Comparison of ENCODE assay signal across 22 cellular contexts in genomic region chr2:37211939-37212338, GRCh38. TPM values are rescaled to one million over a fixed set of nuclear protein-coding genes. Genes with fewer than 3 reads are reported as not detected.
DNase-seq lines count a peak whose midpoint lies in the region; ATAC-seq, FAIRE-seq and TF ChIP-seq lines count a peak whose summit lies in the region.
"Had no signal": no experiment of that assay in that cellular context is flagged by ENCODE, and none has a peak within 500 bp of the region (broad histone marks: within the 10 kb centered on the region; RNA-seq: fewer than 3 reads in every experiment).

No MANE protein-coding gene starts in this region.

- H3K27me3 ChIP-seq in CD4-positive, CD25-positive, alpha-beta regulatory T cell (ENCODE audit: control insufficient read depth, insufficient read depth, low read length), result no peaks in the 10 kb centered on the region
- H3K27me3 ChIP-seq in mesenchymal stem cell (ENCODE audit: control insufficient read depth in 1 of 2, insufficient read depth in 1 of 2, low read length in 2 of 2), result no peaks in the 10 kb centered on the region
- no peaks in the 10 kb centered on the region for H3K27me3 ChIP-seq in CD4-positive, alpha-beta T cell (ENCODE audit: control insufficient read depth, insufficient read depth, low read length)

- ATAC-seq in CD4-positive, CD25-positive, alpha-beta regulatory T cell (ENCODE audit: low read depth in 2 of 2), result no peak
- ATAC-seq in CD4-positive, alpha-beta T cell (ENCODE audit: poor library complexity), result no peak
- ATAC-seq in stimulated activated effector memory CD8-positive, alpha-beta T cell treated with anti-CD3 and anti-CD28 coated beads, Interleukin-12 subunit alpha, Interleukin-12 subunit beta, amount 100 ng/mL, for 72 hours, result no peak
- ATAC-seq: SK-N-SH treated with all-trans-retinoic acid at 6 μM for 48 hours had no signal

- CTCF ChIA-PET in CD4-positive, alpha-beta T cell (lab: Charles Lee), result no interaction called here

- no peaks in the 10 kb centered on the region for H3K27me3 Mint-ChIP-seq in CD4-positive, CD25-positive, alpha-beta regulatory T cell
- no peaks in the 10 kb centered on the region for H3K27me3 Mint-ChIP-seq in activated naive CD8-positive, alpha-beta T cell treated with anti-CD3 and anti-CD28 coated beads for 36 hours
- no peaks in the 10 kb centered on the region for H3K27me3 Mint-ChIP-seq in CD4-positive, alpha-beta T cell

- peaks cover 13 to 25% of the 10 kb centered on the region in 2 experiments for H3K9me3 ChIP-seq in CD4-positive, CD25-positive, alpha-beta regulatory T cell (ENCODE audit: control insufficient read depth in 2 of 2, low read length in 2 of 2)
- peaks cover 20% of the 10 kb centered on the region for H3K9me3 ChIP-seq in mesenchymal stem cell (ENCODE audit: control insufficient read depth, low read length)
- H3K9me3 ChIP-seq in CD4-positive, alpha-beta T cell (ENCODE audit: control insufficient read depth, low read length), result peaks cover 27% of the 10 kb centered on the region

- no peak overlapping the region for H2AFZ ChIP-seq in mesenchymal stem cell (ENCODE audit: low read depth, low read length)

- H3K4me1 Mint-ChIP-seq in CD4-positive, CD25-positive, alpha-beta regulatory T cell, result peaks cover 17 to 39% (median 25%) of the 10 kb centered on the region in 4 donors
- peaks cover 20% of the 10 kb centered on the region for H3K4me1 Mint-ChIP-seq in activated naive CD8-positive, alpha-beta T cell treated with anti-CD3 and anti-CD28 coated beads for 36 hours
- H3K4me1 Mint-ChIP-seq in CD4-positive, alpha-beta T cell (ENCODE audit: low read depth), result peaks cover 16% of the 10 kb centered on the region
- H3K4me1 Mint-ChIP-seq in stimulated activated effector memory CD8-positive, alpha-beta T cell treated with anti-CD3 and anti-CD28 coated beads, Interleukin-12 subunit alpha, Interleukin-12 subunit beta, amount 100 ng/mL, for 72 hours, result peaks cover 14% of the 10 kb centered on the region

- H3K79me1 ChIP-seq in mesenchymal stem cell (replicated peaks; ENCODE audit: low read length, poor library complexity, severe bottlenecking), result peaks cover 5% of the 10 kb centered on the region

- DNase-seq in CD4-positive, CD25-positive, alpha-beta regulatory T cell, result no peak
- no peak for DNase-seq in GM19239 (ENCODE audit: insufficient read length, low spot score)
- DNase-seq in activated naive CD8-positive, alpha-beta T cell treated with anti-CD3 and anti-CD28 coated beads for 36 hours, result no peak
- DNase-seq in mesenchymal stem cell, result no peak
- DNase-seq in CD4-positive, alpha-beta T cell, result no peak
- DNase-seq in stimulated activated effector memory CD8-positive, alpha-beta T cell treated with anti-CD3 and anti-CD28 coated beads, Interleukin-12 subunit alpha, Interleukin-12 subunit beta, amount 100 ng/mL, for 72 hours (ENCODE audit: low spot score in 2 of 2), result no peak
- DNase-seq in NCI-H2196 (lab: John Stamatoyannopoulos, UW; ENCODE audit: unreplicated experiment), result no peak
- DNase-seq: ACHN, C1 segment of cervical spinal cord, Caco-2, NCI-H1417, NCI-H187, NCI-H2107, NCI-H2227 treated with DMSO at 0.1 percent for 48 hours, NCI-H524, RPMI8226, SHP77 treated with DMSO at 0.1 percent for 48 hours had no signal

- no peak for TF ChIP-seq CTCF in CD4-positive, alpha-beta T cell (IDR thresholded peaks at IDR 0.05)

- H3K27ac ChIP-seq in CD4-positive, CD25-positive, alpha-beta regulatory T cell (ENCODE audit: insufficient read depth, low read length, poor library complexity, severe bottlenecking), result no peak overlapping the region
- H3K27ac ChIP-seq in mesenchymal stem cell (ENCODE audit: low read length, poor library complexity, severe bottlenecking), result peak overlapping the region; percentile 72
- H3K27ac ChIP-seq in CD4-positive, alpha-beta T cell (ENCODE audit: low read depth, low read length), result no peak overlapping the region

- H2BK12ac ChIP-seq in mesenchymal stem cell (ENCODE audit: low read length in 2 of 2), result no peak overlapping the region

- H2BK15ac ChIP-seq in mesenchymal stem cell (ENCODE audit: low read depth, poor library complexity, severe bottlenecking), result no peak overlapping the region

- no peak overlapping the region for H3K4me3 ChIP-seq in CD4-positive, CD25-positive, alpha-beta regulatory T cell (ENCODE audit: low read depth, low read length)
- H3K4me3 ChIP-seq in mesenchymal stem cell (ENCODE audit: insufficient read depth in 1 of 2, low read depth in 1 of 2, low read length in 2 of 2), result no peak overlapping the region
- H3K4me3 ChIP-seq: HAP-1 had no signal

- FAIRE-seq in GM19239 (lab: Jason Lieb, UNC), result peak; percentile 21
- FAIRE-seq: G401.6 had no signal

- H3K4me1 ChIP-seq in CD4-positive, CD25-positive, alpha-beta regulatory T cell (ENCODE audit: control insufficient read depth, insufficient read depth, low read length, poor library complexity, severe bottlenecking), result no peaks in the 10 kb centered on the region
- peaks cover 2% of the 10 kb centered on the region for H3K4me1 ChIP-seq in mesenchymal stem cell (ENCODE audit: control insufficient read depth, insufficient read depth, low read depth, low read length)
- H3K4me1 ChIP-seq: Caco-2, HAP-1 had no signal

- H3K36me3 ChIP-seq in CD4-positive, CD25-positive, alpha-beta regulatory T cell (ENCODE audit: control insufficient read depth, insufficient read depth, low read length), result peaks cover 95% of the 10 kb centered on the region
- H3K36me3 ChIP-seq in mesenchymal stem cell (ENCODE audit: control insufficient read depth in 1 of 2, insufficient read depth in 2 of 2, low read depth in 1 of 2, low read length in 2 of 2), result peaks cover 5 to 97% of the 10 kb centered on the region in 2 experiments

- WGBS in mesenchymal stem cell, result 93% methylated on average over 2 of the region's 3 CpGs

- no peak overlapping the region for H3K4me2 ChIP-seq in mesenchymal stem cell (ENCODE audit: low read length, poor library complexity, severe bottlenecking)

- no peak overlapping the region for H3K14ac ChIP-seq in mesenchymal stem cell (ENCODE audit: low read length in 2 of 2)

- H4K8ac ChIP-seq in mesenchymal stem cell (ENCODE audit: low read length), result no peak overlapping the region

- no peak overlapping the region for H3K23ac ChIP-seq in mesenchymal stem cell (ENCODE audit: low read length in 2 of 2)

- peak overlapping the region in 2 of 3 donors; percentile 1 to 45 for H3K27ac Mint-ChIP-seq in CD4-positive, CD25-positive, alpha-beta regulatory T cell
- H3K27ac Mint-ChIP-seq in activated naive CD8-positive, alpha-beta T cell treated with anti-CD3 and anti-CD28 coated beads for 36 hours, result peak overlapping the region; percentile 2
- H3K27ac Mint-ChIP-seq in CD4-positive, alpha-beta T cell, result no peak overlapping the region
- no peak overlapping the region for H3K27ac Mint-ChIP-seq in stimulated activated effector memory CD8-positive, alpha-beta T cell treated with anti-CD3 and anti-CD28 coated beads, Interleukin-12 subunit alpha, Interleukin-12 subunit beta, amount 100 ng/mL, for 72 hours

- H3K18ac ChIP-seq in mesenchymal stem cell (ENCODE audit: low read depth in 1 of 2, low read length in 2 of 2), result no peak overlapping the region

- POLR2A ChIA-PET in CD4-positive, alpha-beta T cell (lab: Charles Lee), result interaction anchor here (1.0 to 2.1 kb wide), 2 partner anchors 15 to 112 kb away, joined by 3 to 5 read pairs; partner anchors contain the start of gene CEBPZOS

- H2BK5ac ChIP-seq in mesenchymal stem cell (ENCODE audit: low read depth, low read length, poor library complexity, severe bottlenecking), result no peak overlapping the region

- no peak overlapping the region for H2BK120ac ChIP-seq in mesenchymal stem cell (ENCODE audit: low read depth, low read length)

- peaks cover 66% of the 10 kb centered on the region for H3K36me3 Mint-ChIP-seq in CD4-positive, CD25-positive, alpha-beta regulatory T cell
- H3K36me3 Mint-ChIP-seq in activated naive CD8-positive, alpha-beta T cell treated with anti-CD3 and anti-CD28 coated beads for 36 hours, result peaks cover 74% of the 10 kb centered on the region
- H3K36me3 Mint-ChIP-seq in CD4-positive, alpha-beta T cell (ENCODE audit: low read depth), result peaks cover 96% of the 10 kb centered on the region
- H3K36me3 Mint-ChIP-seq in stimulated activated effector memory CD8-positive, alpha-beta T cell treated with anti-CD3 and anti-CD28 coated beads, Interleukin-12 subunit alpha, Interleukin-12 subunit beta, amount 100 ng/mL, for 72 hours, result peaks cover 100% of the 10 kb centered on the region

- H3K9me3 Mint-ChIP-seq in CD4-positive, CD25-positive, alpha-beta regulatory T cell, result peaks cover 2 to 35% (median 15%) of the 10 kb centered on the region in 7 donors
- peaks cover 31% of the 10 kb centered on the region for H3K9me3 Mint-ChIP-seq in activated naive CD8-positive, alpha-beta T cell treated with anti-CD3 and anti-CD28 coated beads for 36 hours
- peaks cover 30% of the 10 kb centered on the region for H3K9me3 Mint-ChIP-seq in CD4-positive, alpha-beta T cell
- peaks cover 5% of the 10 kb centered on the region for H3K9me3 Mint-ChIP-seq in stimulated activated effector memory CD8-positive, alpha-beta T cell treated with anti-CD3 and anti-CD28 coated beads, Interleukin-12 subunit alpha, Interleukin-12 subunit beta, amount 100 ng/mL, for 72 hours

- no peak overlapping the region for H3K4me3 Mint-ChIP-seq in CD4-positive, CD25-positive, alpha-beta regulatory T cell
- no peak overlapping the region for H3K4me3 Mint-ChIP-seq in activated naive CD8-positive, alpha-beta T cell treated with anti-CD3 and anti-CD28 coated beads for 36 hours
- no peak overlapping the region for H3K4me3 Mint-ChIP-seq in CD4-positive, alpha-beta T cell
- H3K4me3 Mint-ChIP-seq in stimulated activated effector memory CD8-positive, alpha-beta T cell treated with anti-CD3 and anti-CD28 coated beads, Interleukin-12 subunit alpha, Interleukin-12 subunit beta, amount 100 ng/mL, for 72 hours, result no peak overlapping the region

- H2AK5ac ChIP-seq in mesenchymal stem cell (ENCODE audit: low read length, severe bottlenecking), result no peak overlapping the region

- no peak overlapping the region for H4K91ac ChIP-seq in mesenchymal stem cell (ENCODE audit: low read length)

- H3K4ac ChIP-seq in mesenchymal stem cell (ENCODE audit: low read depth in 1 of 2, low read length in 2 of 2), result no peak overlapping the region

- intact Hi-C loops in CD4-positive, alpha-beta T cell (cut with DNase I, micrococcal nuclease), result no loop called here

- no peak overlapping the region for H3K9ac ChIP-seq in mesenchymal stem cell (ENCODE audit: low read length)

RNA-seq across cellular contexts. Expression of gene CEBPZOS, which starts 15.6 kb away (rescaled TPM):
- 33.1 TPM for total RNA-seq in CD4-positive, CD25-positive, alpha-beta regulatory T cell
- 10 to 100 TPM; 24.8 to 37.7 (median 29.8) TPM for polyA plus RNA-seq in CD4-positive, CD25-positive, alpha-beta regulatory T cell
- 10 to 100 TPM; 37.3 to 38.8 TPM for total RNA-seq in activated naive CD8-positive, alpha-beta T cell treated with anti-CD3 and anti-CD28 coated beads for 36 hours
- 41.3 TPM for polyA plus RNA-seq in mesenchymal stem cell (2013, experiment 1 of 2)
- polyA plus RNA-seq in mesenchymal stem cell (2013, experiment 2 of 2), result 42.9 TPM
- total RNA-seq in CD4-positive, alpha-beta T cell, result 10 to 100 TPM; 23.4 to 24.6 TPM

RNA-seq across cellular contexts. Expression of gene CEBPZ, which starts 19.5 kb away (rescaled TPM):
- 64.2 TPM for total RNA-seq in CD4-positive, CD25-positive, alpha-beta regulatory T cell
- 10 to 100 TPM; 25.1 to 39.1 (median 31.8) TPM for polyA plus RNA-seq in CD4-positive, CD25-positive, alpha-beta regulatory T cell
- total RNA-seq in activated naive CD8-positive, alpha-beta T cell treated with anti-CD3 and anti-CD28 coated beads for 36 hours, result 100 to 1,000 TPM; 102 to 119 TPM
- 27.8 TPM for polyA plus RNA-seq in mesenchymal stem cell (2013, experiment 1 of 2)
- polyA plus RNA-seq in mesenchymal stem cell (2013, experiment 2 of 2), result 28.1 TPM
- total RNA-seq in CD4-positive, alpha-beta T cell, result 100 to 1,000 TPM in 1 of 2 experiments, 10 to 100 TPM in 1; 92.3 to 102 TPM

RNA-seq across cellular contexts. Expression of gene NDUFAF7, which starts 19.5 kb away (rescaled TPM):
- 26.5 TPM for total RNA-seq in CD4-positive, CD25-positive, alpha-beta regulatory T cell
- polyA plus RNA-seq in CD4-positive, CD25-positive, alpha-beta regulatory T cell, result 1 to 10 TPM; 5.4 to 9.3 (median 6.8) TPM
- total RNA-seq in activated naive CD8-positive, alpha-beta T cell treated with anti-CD3 and anti-CD28 coated beads for 36 hours, result 10 to 100 TPM; 20.9 to 21.3 TPM
- 9.6 TPM for polyA plus RNA-seq in mesenchymal stem cell (2013, experiment 1 of 2)
- 9.9 TPM for polyA plus RNA-seq in mesenchymal stem cell (2013, experiment 2 of 2)
- total RNA-seq in CD4-positive, alpha-beta T cell, result 10 to 100 TPM; 21.4 to 24.1 TPM

RNA-seq across cellular contexts. Expression of gene SULT6B1, which starts 23.5 kb away (rescaled TPM):
- not detected for total RNA-seq in CD4-positive, CD25-positive, alpha-beta regulatory T cell
- polyA plus RNA-seq in CD4-positive, CD25-positive, alpha-beta regulatory T cell, result not detected
- total RNA-seq in activated naive CD8-positive, alpha-beta T cell treated with anti-CD3 and anti-CD28 coated beads for 36 hours, result not detected
- not detected for polyA plus RNA-seq in mesenchymal stem cell (2013, experiment 1 of 2)
- polyA plus RNA-seq in mesenchymal stem cell (2013, experiment 2 of 2), result not detected
- total RNA-seq in CD4-positive, alpha-beta T cell, result not detected
- total RNA-seq: Caco-2, HT1080, M059J had no signal

RNA-seq across cellular contexts. Expression of gene EIF2AK2, which starts 55.2 kb away (rescaled TPM):
- 40.9 TPM for total RNA-seq in CD4-positive, CD25-positive, alpha-beta regulatory T cell
- 10 to 100 TPM; 20.5 to 23.4 (median 22.4) TPM for polyA plus RNA-seq in CD4-positive, CD25-positive, alpha-beta regulatory T cell
- 10 to 100 TPM; 68.7 to 74.8 TPM for total RNA-seq in activated naive CD8-positive, alpha-beta T cell treated with anti-CD3 and anti-CD28 coated beads for 36 hours
- polyA plus RNA-seq in mesenchymal stem cell (2013, experiment 1 of 2), result 38.2 TPM
- 39.0 TPM for polyA plus RNA-seq in mesenchymal stem cell (2013, experiment 2 of 2)
- 10 to 100 TPM; 29.1 to 31.1 TPM for total RNA-seq in CD4-positive, alpha-beta T cell

Comparison
In these comparisons a context has a peak if more than half of its experiments do, and no peak if none do; other contexts are left out.
1. H3K27ac Mint-ChIP-seq: peak in CD4-positive, CD25-positive, alpha-beta regulatory T cell (2 of 3) and activated naive CD8-positive, alpha-beta T cell treated with anti-CD3 and anti-CD28 coated beads for 36 hours (single experiment); none in CD4-positive, alpha-beta T cell (single experiment) and stimulated activated effector memory CD8-positive, alpha-beta T cell treated with anti-CD3 and anti-CD28 coated beads, Interleukin-12 subunit alpha, Interleukin-12 subunit beta, amount 100 ng/mL, for 72 hours (single experiment).